8 cellular contexts compared by ENCODE assay signal in genomic region chr2:20576598-20577115, GRCh38.
A peak's percentile ranks its signal among the peaks of the same experiment; 100 is the strongest.
DNase-seq lines count a peak whose midpoint lies in the region; ATAC-seq, FAIRE-seq and TF ChIP-seq lines count a peak whose summit lies in the region.

No MANE protein-coding gene starts in this region.

- TF ChIP-seq EP300 in K562 (IDR thresholded peaks at IDR 0.05; ENCODE audit: low read length): peak; percentile 12; the same call in 1 of the 2 replicates

- WGBS in K562 (ENCODE audit: insufficient coverage, low coverage, missing lambda C conversion rate): 44% methylated on average over 5 of the region's 5 CpGs

- H3K9me3 ChIP-seq in K562 (replicated peaks; ENCODE audit: control insufficient read depth, insufficient read depth, low read depth, low read length) (no peaks in the 10 kb centered on the region; the same call in none of the 2 replicates), upper lobe of right lung (peaks cover 2% of the 10 kb centered on the region)

- no peak for TF ChIP-seq POLR2A in K562 (conservative IDR thresholded peaks at IDR 0.05)

- FAIRE-seq in K562 (lab: Jason Lieb, UNC): peak; percentile 26

- peak overlapping the region; percentile 25; the same call in 1 of the 2 replicates for H3K4me2 ChIP-seq in K562 (ENCODE audit: insufficient read depth, low read length)

- peaks cover 33 to 40% of the 10 kb centered on the region in 2 experiments for H3K4me1 ChIP-seq in K562 (replicated peaks in 1 of 2; ENCODE audit: control insufficient read depth in 2 of 2, insufficient read depth in 2 of 2, low read length in 2 of 2)
- H3K4me1 ChIP-seq in upper lobe of right lung: peaks cover 42% of the 10 kb centered on the region

- CTCF ChIA-PET in GM10248 (lab: Yijun Ruan, JAX): interaction anchor here (1.0 to 5.2 kb wide), 7 partner anchors 9 to 165 kb away, joined by 3 to 14 read pairs (median 4); no protein-coding TSS in a partner anchor
- CTCF ChIA-PET in K562 (lab: Yijun Ruan, JAX; ENCODE audit: low intra/inter-chr PET ratio): no interaction called here

- ATAC-seq in GM21390 (IDR thresholded peaks at IDR 0.05; ENCODE audit: unreplicated experiment) (peak; percentile 79), K562 (peak; percentile 12; the same call in 1 of the 3 replicates), upper lobe of right lung (peak; percentile 17)

- TF ChIP-seq RAD21 in K562 (CRISPR knock-in tag; conservative IDR thresholded peaks at IDR 0.05 in 1 of 2, IDR thresholded peaks at IDR 0.05 in 1 of 2): no peak

- POLR2A ChIA-PET in GM10248 (lab: Yijun Ruan, JAX): interaction anchor here (1.0 to 4.1 kb wide), 3 partner anchors 13 to 129 kb away, joined by 3 to 30 read pairs (median 5); partner anchors contain the start of gene RHOB
- POLR2A ChIA-PET in K562 (lab: Yijun Ruan, JAX): interaction anchor here (0.7 to 2.1 kb wide), 4 partner anchors 9 to 205 kb away, joined by 4 to 11 read pairs (median 4); no protein-coding TSS in a partner anchor

- in situ Hi-C loops in K562 (cut with MboI): no loop called here

- no peaks in the 10 kb centered on the region for H3K36me3 ChIP-seq in K562 (ENCODE audit: control insufficient read depth, insufficient read depth, low read length)
- no peaks in the 10 kb centered on the region for H3K36me3 ChIP-seq in upper lobe of right lung

- peak; percentile 79 for DNase-seq in GM10248 (ENCODE audit: extremely low spot score)
- peak; percentile 36 for DNase-seq in HT-29 (ENCODE audit: low spot score)
- peak in 1 of 4 experiments; percentile 52 for DNase-seq in K562 (ENCODE audit: extremely low read depth in 1 of 4, low spot score in 3 of 4)
- no peak for DNase-seq in upper lobe of right lung
- DNase-seq in DMS 273 treated with DMSO at 0.1 percent for 48 hours (lab: John Stamatoyannopoulos, UW): no peak
- DNase-seq in OCI-M2 (lab: John Stamatoyannopoulos, UW; ENCODE audit: unreplicated experiment): no peak
- no peak for DNase-seq in nucleus accumbens (lab: John Stamatoyannopoulos, UW)

- BruUV-seq in K562 (replicated peaks; lab: Mats Ljungman, UMichigan): no TSS peak

- TF ChIP-seq CTCF in GM10248 (IDR thresholded peaks at IDR 0.05; ENCODE audit: control extremely low read depth, extremely low read depth, low read depth, missing control alignments): no peak
- TF ChIP-seq CTCF in K562 (IDR thresholded peaks at IDR 0.05 in 2 of 3, conservative IDR thresholded peaks at IDR 0.05 in 1 of 3; ENCODE audit: insufficient read depth in 2 of 3, low read depth in 1 of 3, low read length in 3 of 3): no peak
- TF ChIP-seq CTCF in upper lobe of right lung (IDR thresholded peaks at IDR 0.05): no peak

- H3K4me3 ChIP-seq in K562: no peak overlapping the region
- no peak overlapping the region for H3K4me3 ChIP-seq in upper lobe of right lung

- peak overlapping the region; percentile 6 to 41; a peak in 2 of 4 replicates for H3K9ac ChIP-seq in K562 (ENCODE audit: insufficient read depth in 1 of 2, low read depth in 2 of 2, low read length in 2 of 2)

- no peaks in the 10 kb centered on the region for H3K9me1 ChIP-seq in K562 (ENCODE audit: control insufficient read depth, insufficient read depth, low read length)

- H3K79me2 ChIP-seq in K562 (ENCODE audit: control insufficient read depth, insufficient read depth, low read length): no peaks in the 10 kb centered on the region

- H3K27me3 ChIP-seq in K562 (ENCODE audit: control insufficient read depth in 2 of 2, insufficient read depth in 2 of 2, low read length in 2 of 2): no peaks in the 10 kb centered on the region
- no peaks in the 10 kb centered on the region for H3K27me3 ChIP-seq in upper lobe of right lung

- intact Hi-C loops in K562 (cut with micrococcal nuclease) (no loop called here), upper lobe of right lung (cut with DNase I) (no loop called here)

- no peaks in the 10 kb centered on the region for H4K20me1 ChIP-seq in K562 (replicated peaks; ENCODE audit: control insufficient read depth, insufficient read depth, low read length)

- H2AFZ ChIP-seq in K562 (ENCODE audit: low read depth, low read length): peak overlapping the region; percentile 86

- H3K27ac ChIP-seq in K562 (ENCODE audit: extremely low read depth, low read depth, low read length) (peak overlapping the region; percentile 58), upper lobe of right lung (peak overlapping the region; percentile 39)

TF ChIP-seq in K562, 482 proteins besides CTCF, POLR2A, EP300 and RAD21 (continues in another document):
- TF ChIP-seq ETS1 (conservative IDR thresholded peaks at IDR 0.05; ENCODE audit: control insufficient read depth, low read depth, low read length) (no peak), HMG20A (CRISPR knock-in tag; conservative IDR thresholded peaks at IDR 0.05) (no peak), ZFX (CRISPR knock-in tag; IDR thresholded peaks at IDR 0.05) (no peak; the same call in 1 of the 2 replicates), SMARCA5 (IDR thresholded peaks at IDR 0.05) (no peak), MTA3 (IDR thresholded peaks at IDR 0.05; ENCODE audit: borderline replicate concordance) (peak; percentile 32; the same call in 1 of the 2 replicates), ZNF407 (IDR thresholded peaks at IDR 0.05; ENCODE audit: low read depth) (no peak), TGIF2 (CRISPR knock-in tag; IDR thresholded peaks at IDR 0.05) (no peak), EP400 (IDR thresholded peaks at IDR 0.05) (no peak)

Comparison
In these comparisons a context has a peak if more than half of its experiments do, and no peak if none do; other contexts are left out.
1. DNase-seq: peak in GM10248 (single experiment) and HT-29 (single experiment); none in upper lobe of right lung (single experiment), DMS 273 treated with DMSO at 0.1 percent for 48 hours (single experiment), OCI-M2 (single experiment) and nucleus accumbens (0 of 56).
2. ATAC-seq: peak in every context shown above with its lines; median percentile 79 in GM21390; 17 in upper lobe of right lung; 12 in K562.